ENCODE assay signal across 15 cellular contexts in the genomic region with DNA sequence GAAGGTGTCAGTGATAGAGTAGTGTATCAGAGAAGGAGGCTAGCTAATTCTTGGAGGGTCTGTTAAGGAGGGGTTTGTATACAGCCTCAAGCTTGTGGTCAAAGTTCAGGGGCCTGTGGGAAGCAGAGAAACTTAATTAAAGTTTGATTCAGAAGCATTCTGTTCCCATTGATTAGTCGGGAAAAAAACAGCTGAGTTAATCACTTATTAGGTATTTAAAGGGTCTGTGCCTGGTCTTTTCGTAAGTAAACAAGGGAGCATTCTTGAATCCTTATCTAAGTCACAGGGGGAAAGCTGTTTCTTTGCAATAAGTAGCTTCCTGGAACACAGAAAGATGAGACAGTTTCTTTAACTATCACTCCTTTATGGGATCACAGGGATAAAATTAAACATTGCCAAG.
"Had no signal": no experiment of that assay in that cellular context is flagged by ENCODE, and none has a peak within 500 bp of the region (broad histone marks: within the 10 kb centered on the region; RNA-seq: fewer than 3 reads in every experiment).

No MANE protein-coding gene starts in this region.

- H3K4me1 ChIP-seq: colonic mucosa, esophagus muscularis mucosa, lower lobe of right lung, right atrium auricular region, tibial nerve, uterus had no signal

- H3K9me3 ChIP-seq: colonic mucosa, esophagus muscularis mucosa, lower lobe of right lung, right atrium auricular region, tibial nerve, uterus had no signal

- H3K4me3 ChIP-seq: colonic mucosa, esophagus muscularis mucosa, lower lobe of right lung, right atrium auricular region, tibial nerve, uterus had no signal

- H3K27ac ChIP-seq: colonic mucosa, esophagus muscularis mucosa, lower lobe of right lung, right atrium auricular region, tibial nerve, uterus had no signal

- H3K36me3 ChIP-seq: colonic mucosa, esophagus muscularis mucosa, lower lobe of right lung, right atrium auricular region, tibial nerve, uterus had no signal

- H3K27me3 ChIP-seq: colonic mucosa, esophagus muscularis mucosa, right atrium auricular region, tibial nerve, uterus had no signal

- ATAC-seq: activated CD8-positive, alpha-beta T cell treated with anti-CD3 and anti-CD28 coated beads for 36 hours; activated T-cell treated with anti-CD3 and anti-CD28 coated beads, Interleukin-2, amount 50 U/mL, for 72 hours; lower lobe of right lung had no signal

- DNase-seq: activated CD4-positive, alpha-beta T cell treated with anti-CD3 and anti-CD28 coated beads for 48 hours; activated CD8-positive, alpha-beta T cell treated with anti-CD3 and anti-CD28 coated beads for 36 hours; activated gamma-delta T cell treated with Interleukin-2 at 50 U/mL for 16 hours; activated T-cell treated with anti-CD3 and anti-CD28 coated beads, Interleukin-2, amount 50 U/mL, for 72 hours; amniotic stem cell; caudate nucleus; colonic mucosa; lower lobe of right lung; stimulated activated CD4-positive, alpha-beta T cell treated with anti-CD3 and anti-CD28 coated beads, Interleukin-15, amount 100 ng/mL, for 24 hours; stimulated activated CD4-positive, alpha-beta T cell treated with anti-CD3 and anti-CD28 coated beads, Interleukin-4, amount 100 ng/mL, for 1 hour; stimulated activated naive CD4-positive, alpha-beta T cell; uterus had no signal
